In genomic region chr18:5632041-5632440, GRCh38 we compare ENCODE assay signal across 29 cellular contexts.
"Had no signal": no experiment of that assay in that cellular context is flagged by ENCODE, and none has a peak within 500 bp of the region (broad histone marks: within the 10 kb centered on the region; RNA-seq: fewer than 3 reads in every experiment).

No MANE protein-coding gene starts in this region.

- H3K27me3 ChIP-seq: adrenal gland, ascending aorta, cardiac muscle cell had no signal

- H3K4me3 ChIP-seq: adrenal gland, ascending aorta, body of pancreas, breast epithelium, cardiac muscle cell had no signal

- H3K27ac ChIP-seq: adrenal gland, ascending aorta, body of pancreas, brain microvascular endothelial cell, breast epithelium had no signal

- H3K9me3 ChIP-seq: adrenal gland, ascending aorta, body of pancreas, breast epithelium had no signal

- DNase-seq: activated effector memory CD4-positive, alpha-beta T cell treated with anti-CD3 and anti-CD28 coated beads, Interleukin-2, amount 50 U/mL, for 16 hours; activated effector memory CD4-positive, alpha-beta T cell treated with Interleukin-2 at 50 U/mL for 16 hours; activated gamma-delta T cell; activated gamma-delta T cell treated with Interleukin-2 at 50 U/mL for 16 hours; activated naive CD4-positive, alpha-beta T cell; activated naive CD4-positive, alpha-beta T cell treated with anti-CD3 and anti-CD28 coated beads for 36 hours; activated naive CD4-positive, alpha-beta T cell treated with anti-CD3 and anti-CD28 coated beads, Interleukin-2, amount 10 ng/mL, durations not matched to agents 7 days and 5 days; activated naive CD4-positive, alpha-beta T cell treated with anti-CD3 and anti-CD28 coated beads, Interleukin-2, amount 50 U/mL, for 16 hours; activated naive CD4-positive, alpha-beta T cell treated with Interleukin-2 at 50 U/mL for 16 hours; activated naive CD8-positive, alpha-beta T cell treated with anti-CD3 and anti-CD28 coated beads for 36 hours; activated naive CD8-positive, alpha-beta T cell treated with anti-CD3 and anti-CD28 coated beads, Interleukin-2, amount 10 ng/mL, durations not matched to agents 7 days and 5 days; activated naive CD8-positive, alpha-beta T cell treated with anti-CD3 and anti-CD28 coated beads, Interleukin-2, amount 50 U/mL, for 24 hours; activated T-cell treated with anti-CD3 and anti-CD28 coated beads, Interleukin-2, amount 50 U/mL, for 24 hours; activated T-cell treated with anti-CD3 and anti-CD28 coated beads, Interleukin-2, amount 50 U/mL, for 4 hours; activated T-cell treated with anti-CD3 and anti-CD28 coated beads, Interleukin-2, amount 50 U/mL, for 48 hours; activated T-cell treated with anti-CD3 and anti-CD28 coated beads, Interleukin-2, amount 50 U/mL, for 72 hours; adrenal gland; amniotic stem cell; amygdala; anterior cingulate cortex; aorta; body of pancreas; brain microvascular endothelial cell; caudate nucleus; central memory CD4-positive, alpha-beta T cell; cerebellar nuclear complex had no signal

- H3K36me3 ChIP-seq: adrenal gland, ascending aorta, brain microvascular endothelial cell, breast epithelium, cardiac muscle cell had no signal
